ENCODE assay signal across 8 cellular contexts in the genomic region with DNA sequence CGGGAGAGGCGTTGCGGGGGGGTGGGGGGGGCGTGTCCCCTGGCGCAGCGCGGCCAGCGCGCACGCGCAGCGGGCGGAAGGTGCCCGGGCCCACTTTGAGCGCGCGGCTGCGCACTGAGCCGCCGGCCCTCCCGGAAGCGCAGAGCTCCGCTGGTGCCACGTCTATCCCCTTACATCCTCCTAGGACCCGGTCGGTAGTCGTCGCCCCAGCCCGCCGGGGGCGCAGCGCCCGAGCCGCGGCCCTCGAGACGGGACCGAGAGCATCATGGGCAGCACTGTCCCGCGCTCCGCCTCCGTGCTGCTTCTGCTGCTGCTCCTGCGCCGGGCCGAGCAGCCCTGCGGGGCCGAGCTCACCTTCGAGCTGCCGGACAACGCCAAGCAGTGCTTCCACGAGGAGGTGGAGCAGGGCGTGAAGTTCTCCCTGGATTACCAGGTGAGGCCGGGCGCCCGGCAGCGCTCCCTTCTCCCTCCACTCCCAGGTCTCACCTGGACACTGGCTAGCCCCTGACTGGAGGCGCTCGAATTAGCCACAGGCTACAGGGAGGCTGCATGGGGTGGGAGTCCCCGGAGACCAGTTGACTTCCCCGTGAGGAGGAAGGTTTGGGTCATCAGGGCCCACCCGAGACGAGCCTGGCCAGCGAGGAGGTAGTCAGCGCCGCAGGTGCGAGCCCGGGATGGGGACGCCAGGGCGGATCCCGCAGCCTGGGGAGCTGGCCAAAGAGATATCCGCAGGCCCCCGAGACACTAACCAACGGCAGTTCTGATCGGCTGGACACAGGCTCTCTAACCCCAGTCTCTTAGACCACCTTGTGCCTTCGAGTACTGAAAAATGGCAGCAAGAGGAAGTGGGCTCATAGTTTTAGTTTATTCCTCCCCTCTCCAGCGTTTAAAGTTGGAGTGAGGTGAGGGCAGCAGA. TPM values are rescaled to one million over a fixed set of nuclear protein-coding genes. Genes with fewer than 3 reads are reported as not detected.
DNase-seq lines count a peak whose midpoint lies in the region; ATAC-seq and TF ChIP-seq lines count a peak whose summit lies in the region.

Gene TMED3 (plus strand): TSS at position 128 of the 916 bp plus-strand sequence. CDS start 138 bp downstream, at position 266.

- TF ChIP-seq EP300 in tibial nerve (IDR thresholded peaks at IDR 0.05): no peak

- no peaks in the 10 kb centered on the region for H3K9me3 Mint-ChIP-seq in activated naive CD8-positive, alpha-beta T cell (ENCODE audit: low read depth)

- H3K4me1 ChIP-seq in parathyroid adenoma (no peaks in the 10 kb centered on the region), tibial nerve (peaks cover 0 to 24% (median 7%) of the 10 kb centered on the region in 4 donors)

- H3K27me3 Mint-ChIP-seq in activated naive CD8-positive, alpha-beta T cell: peaks cover 2% of the 10 kb centered on the region

- peak; percentile 96 for ATAC-seq in Right ventricle myocardium superior (ENCODE audit: poor library complexity)

- H3K4me3 ChIP-seq in HFF-Myc (replicated peaks; ENCODE audit: low read depth, low read length): peak within 1 kb of the TSS; percentile 99
- H3K4me3 ChIP-seq in parathyroid adenoma (ENCODE audit: low read depth, low read length): peak within 1 kb of the TSS; percentile 75
- H3K4me3 ChIP-seq in tibial nerve: peak within 1 kb of the TSS; percentile 60 to 68 (median 64)

- H3K79me2 ChIP-seq in parathyroid adenoma: no peaks in the 10 kb centered on the region

- intact Hi-C loops in Right ventricle myocardium superior (cut with DNase I): no loop called here

- TF ChIP-seq POLR2A in GM10847 (IDR thresholded peaks at IDR 0.05; ENCODE audit: extremely low read depth, insufficient read length) (peak; percentile 81), tibial nerve (IDR thresholded peaks at IDR 0.05) (no peak)

- H3K4me3 Mint-ChIP-seq in activated naive CD8-positive, alpha-beta T cell: peak within 1 kb of the TSS; percentile 93

- peaks cover 48% of the 10 kb centered on the region for H3K4me1 Mint-ChIP-seq in activated naive CD8-positive, alpha-beta T cell (ENCODE audit: low read depth)

- peak within 1 kb of the TSS; percentile 80 for H2AFZ ChIP-seq in parathyroid adenoma

- peak within 1 kb of the TSS; percentile 19 for H3K9ac ChIP-seq in parathyroid adenoma

- H3K36me3 Mint-ChIP-seq in activated naive CD8-positive, alpha-beta T cell: peaks cover 22% of the 10 kb centered on the region

- peak within 1 kb of the TSS; percentile 41 for H3K27ac Mint-ChIP-seq in activated naive CD8-positive, alpha-beta T cell

- WGBS in tibial nerve, 2 donors: 2 to 3% methylated on average over 9 to 64 of the region's 76 CpGs

- peak; percentile 11 for TF ChIP-seq CTCF in HFF-Myc (IDR thresholded peaks at IDR 0.05; ENCODE audit: low read depth, low read length, missing control alignments)
- no peak for TF ChIP-seq CTCF in parathyroid adenoma (IDR thresholded peaks at IDR 0.05)
- TF ChIP-seq CTCF in tibial nerve (IDR thresholded peaks at IDR 0.05): peak in 1 of 5 experiments; percentile 17

- peak within 1 kb of the TSS; percentile 98 for H3K4me2 ChIP-seq in parathyroid adenoma (ENCODE audit: low read length)

- no peak within 1 kb of the TSS for H3K27ac ChIP-seq in parathyroid adenoma
- H3K27ac ChIP-seq in tibial nerve: peak within 1 kb of the TSS in 1 of 4 donors; percentile 4

- H3K27me3 ChIP-seq in parathyroid adenoma (ENCODE audit: control insufficient read depth, insufficient read depth, low read length) (no peaks in the 10 kb centered on the region), tibial nerve (no peaks in the 10 kb centered on the region)

- H3K36me3 ChIP-seq in parathyroid adenoma (ENCODE audit: control insufficient read depth, insufficient read depth, low read length): no peaks in the 10 kb centered on the region
- H3K36me3 ChIP-seq in tibial nerve: peaks cover 0 to 29% (median 0%) of the 10 kb centered on the region in 3 donors

- H3K9me3 ChIP-seq in parathyroid adenoma (ENCODE audit: control insufficient read depth, low read length): no peaks in the 10 kb centered on the region
- no peaks in the 10 kb centered on the region for H3K9me3 ChIP-seq in tibial nerve

- DNase-seq in HFF-Myc (ENCODE audit: extremely low read depth, low read depth) (peak; percentile 70), MV-4-11 (lab: John Stamatoyannopoulos, UW) (peak; percentile 73), SKM-1 (lab: John Stamatoyannopoulos, UW; ENCODE audit: unreplicated experiment) (peak; percentile 87), Right ventricle myocardium superior (peak; percentile 82), tibial nerve (ENCODE audit: low spot score in 2 of 2) (peak in 1 of 2 donors; percentile 6)

RNA-seq across cellular contexts. Expression of gene TMED3, which starts in this region (rescaled TPM):
- total RNA-seq in Right ventricle myocardium superior (16.1 TPM), tibial nerve (10 to 100 TPM; 18.0 to 26.3 (median 23.4) TPM)
